In genomic region chr2:178394816-178395215, GRCh38 we compare ENCODE assay signal across 29 cellular contexts.
"Had no signal": no experiment of that assay in that cellular context is flagged by ENCODE, and none has a peak within 500 bp of the region (broad histone marks: within the 10 kb centered on the region; RNA-seq: fewer than 3 reads in every experiment).

No MANE protein-coding gene starts in this region.

- H3K4me2 ChIP-seq: hepatocyte had no signal

- H3K4me3 Mint-ChIP-seq: activated B cell treated with CpG ODN at 0.5 μM for 24 hours; activated CD8-positive, alpha-beta T cell treated with anti-CD3 and anti-CD28 coated beads for 36 hours; activated naive CD4-positive, alpha-beta T cell treated with anti-CD3 and anti-CD28 coated beads for 36 hours; activated naive CD4-positive, alpha-beta T cell treated with anti-CD3 and anti-CD28 coated beads, Interleukin-2, amount 50 U/mL, for 24 hours; activated naive CD8-positive, alpha-beta T cell treated with anti-CD3 and anti-CD28 coated beads for 36 hours; activated naive CD8-positive, alpha-beta T cell treated with anti-CD3 and anti-CD28 coated beads, Interleukin-2, amount 50 U/mL, for 24 hours; activated T-cell treated with anti-CD3 and anti-CD28 coated beads, Interleukin-2, amount 50 U/mL, for 4 hours; activated T-helper 17 cell treated with anti-CD3 and anti-CD28 coated beads, Interleukin-2, amount 50 U/mL, for 72 hours; brain had no signal

- H3K79me2 ChIP-seq: hepatocyte had no signal

- H3K9me3 ChIP-seq: adrenal gland, breast epithelium, esophagus squamous epithelium, gastroesophageal sphincter, heart right ventricle had no signal

- H3K4me1 Mint-ChIP-seq: activated B cell treated with CpG ODN at 0.5 μM for 24 hours; activated naive CD4-positive, alpha-beta T cell treated with anti-CD3 and anti-CD28 coated beads, Interleukin-2, amount 50 U/mL, for 24 hours; activated naive CD8-positive, alpha-beta T cell treated with anti-CD3 and anti-CD28 coated beads for 36 hours; activated naive CD8-positive, alpha-beta T cell treated with anti-CD3 and anti-CD28 coated beads, Interleukin-2, amount 50 U/mL, for 24 hours; activated T-helper 17 cell treated with anti-CD3 and anti-CD28 coated beads, Interleukin-2, amount 50 U/mL, for 72 hours had no signal

- H2AFZ ChIP-seq: hepatocyte had no signal

- H3K36me3 Mint-ChIP-seq: activated naive CD4-positive, alpha-beta T cell treated with anti-CD3 and anti-CD28 coated beads, Interleukin-2, amount 50 U/mL, for 24 hours; activated naive CD8-positive, alpha-beta T cell treated with anti-CD3 and anti-CD28 coated beads for 36 hours had no signal

- H3K27ac Mint-ChIP-seq: activated B cell treated with CpG ODN at 0.5 μM for 24 hours; activated CD8-positive, alpha-beta T cell treated with anti-CD3 and anti-CD28 coated beads for 36 hours; activated naive CD4-positive, alpha-beta T cell treated with anti-CD3 and anti-CD28 coated beads for 36 hours; activated naive CD4-positive, alpha-beta T cell treated with anti-CD3 and anti-CD28 coated beads, Interleukin-2, amount 50 U/mL, for 24 hours; activated naive CD8-positive, alpha-beta T cell treated with anti-CD3 and anti-CD28 coated beads for 36 hours; activated naive CD8-positive, alpha-beta T cell treated with anti-CD3 and anti-CD28 coated beads, Interleukin-2, amount 50 U/mL, for 24 hours; activated T-helper 17 cell treated with anti-CD3 and anti-CD28 coated beads, Interleukin-2, amount 50 U/mL, for 72 hours had no signal

- DNase-seq: activated B cell treated with CpG ODN at 0.5 μM for 24 hours; activated CD4-positive, alpha-beta T cell treated with anti-CD3 and anti-CD28 coated beads for 48 hours; activated CD4-positive, alpha-beta T cell treated with anti-CD3 and anti-CD28 coated beads, Interleukin-2, amount 50 U/mL, for 1 hour; activated CD4-positive, alpha-beta T cell treated with anti-CD3 and anti-CD28 coated beads, Interleukin-2, amount 50 U/mL, for 48 hours; activated CD8-positive, alpha-beta memory T cell treated with anti-CD3 and anti-CD28 coated beads for 24 hours; activated CD8-positive, alpha-beta T cell treated with anti-CD3 and anti-CD28 coated beads for 36 hours; activated effector memory CD4-positive, alpha-beta T cell treated with Interleukin-2 at 50 U/mL for 16 hours; activated gamma-delta T cell treated with Interleukin-2 at 50 U/mL for 16 hours; activated naive CD4-positive, alpha-beta T cell treated with anti-CD3 and anti-CD28 coated beads for 36 hours; activated naive CD8-positive, alpha-beta T cell treated with anti-CD3 and anti-CD28 coated beads for 36 hours; activated naive CD8-positive, alpha-beta T cell treated with anti-CD3 and anti-CD28 coated beads, Interleukin-2, amount 50 U/mL, for 24 hours; activated T-cell treated with anti-CD3 and anti-CD28 coated beads, Interleukin-2, amount 50 U/mL, for 4 hours; adrenal gland; amygdala; aorta; caudate nucleus; effector CD8-positive, alpha-beta T cell; esophagus squamous epithelium; foreskin melanocyte; heart right ventricle; T-helper 2 cell had no signal

- H3K4me1 ChIP-seq: adrenal gland, breast epithelium, esophagus squamous epithelium, gastroesophageal sphincter had no signal

- H3K27ac ChIP-seq: adrenal gland, breast epithelium, epithelial cell of prostate, esophagus squamous epithelium, gastroesophageal sphincter, heart right ventricle, hepatocyte, VCaP had no signal

- H3K4me3 ChIP-seq: adrenal gland, breast epithelium, esophagus squamous epithelium, gastroesophageal sphincter, heart right ventricle, hepatocyte had no signal

- H3K27me3 ChIP-seq: adrenal gland, breast epithelium, esophagus squamous epithelium, gastroesophageal sphincter, heart right ventricle, hepatocyte had no signal

- H3K36me3 ChIP-seq: adrenal gland, breast epithelium, esophagus squamous epithelium, gastroesophageal sphincter had no signal

- H3K27me3 Mint-ChIP-seq: activated naive CD4-positive, alpha-beta T cell treated with anti-CD3 and anti-CD28 coated beads, Interleukin-2, amount 50 U/mL, for 24 hours; activated naive CD8-positive, alpha-beta T cell treated with anti-CD3 and anti-CD28 coated beads for 36 hours; activated naive CD8-positive, alpha-beta T cell treated with anti-CD3 and anti-CD28 coated beads, Interleukin-2, amount 50 U/mL, for 24 hours; brain had no signal

- H3K9me3 Mint-ChIP-seq: activated B cell treated with CpG ODN at 0.5 μM for 24 hours; activated CD8-positive, alpha-beta T cell treated with anti-CD3 and anti-CD28 coated beads for 36 hours; activated naive CD4-positive, alpha-beta T cell treated with anti-CD3 and anti-CD28 coated beads for 36 hours; activated naive CD4-positive, alpha-beta T cell treated with anti-CD3 and anti-CD28 coated beads, Interleukin-2, amount 50 U/mL, for 24 hours; activated naive CD8-positive, alpha-beta T cell treated with anti-CD3 and anti-CD28 coated beads for 36 hours; activated naive CD8-positive, alpha-beta T cell treated with anti-CD3 and anti-CD28 coated beads, Interleukin-2, amount 50 U/mL, for 24 hours; activated T-cell treated with anti-CD3 and anti-CD28 coated beads, Interleukin-2, amount 50 U/mL, for 4 hours; activated T-helper 17 cell treated with anti-CD3 and anti-CD28 coated beads, Interleukin-2, amount 50 U/mL, for 72 hours; brain had no signal
